In the genomic region with DNA sequence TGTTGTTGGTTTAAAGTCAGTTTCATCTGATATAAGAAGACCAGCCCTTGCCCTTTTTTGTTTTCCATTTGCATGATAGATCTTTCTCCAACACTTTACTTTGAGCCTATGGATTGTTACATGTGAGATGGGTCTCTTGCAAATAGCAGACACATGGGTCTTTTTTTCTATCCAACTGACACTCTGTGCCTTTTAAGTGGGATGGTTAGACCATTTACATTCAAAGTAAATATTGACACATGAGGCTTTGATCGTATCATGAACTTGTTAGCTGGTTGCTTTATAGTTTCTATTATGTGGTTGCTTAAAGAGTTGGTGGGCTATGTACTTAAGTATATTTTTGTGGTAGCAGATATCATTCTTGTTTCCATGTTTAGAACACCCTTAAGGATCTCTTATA, we compare ENCODE assay signal across 31 cellular contexts.
"Had no signal": no experiment of that assay in that cellular context is flagged by ENCODE, and none has a peak within 500 bp of the region (broad histone marks: within the 10 kb centered on the region; RNA-seq: fewer than 3 reads in every experiment).

No MANE protein-coding gene starts in this region.

- FAIRE-seq: astrocyte had no signal

- H3K36me3 Mint-ChIP-seq: activated naive CD8-positive, alpha-beta T cell had no signal

- H3K36me3 ChIP-seq: brain microvascular endothelial cell, esophagus muscularis mucosa, gastrocnemius medialis, heart left ventricle had no signal

- H3K27me3 ChIP-seq: brain microvascular endothelial cell, esophagus muscularis mucosa, foreskin keratinocyte, gastrocnemius medialis, heart left ventricle had no signal

- H3K4me1 ChIP-seq: esophagus muscularis mucosa, foreskin keratinocyte, gastrocnemius medialis had no signal

- H3K9me3 ChIP-seq: gastrocnemius medialis, heart left ventricle had no signal

- H3K27ac ChIP-seq: brain microvascular endothelial cell, esophagus muscularis mucosa, foreskin keratinocyte, gastrocnemius medialis, heart left ventricle had no signal

- H3K4me3 Mint-ChIP-seq: activated CD4-positive, alpha-beta memory T cell treated with anti-CD3 and anti-CD28 coated beads, Interleukin-2, amount 10 ng/mL, durations not matched to agents 7 days and 5 days; activated CD4-positive, alpha-beta T cell treated with anti-CD3 and anti-CD28 coated beads for 36 hours; activated CD4-positive, alpha-beta T cell treated with anti-CD3 and anti-CD28 coated beads, Interleukin-2, amount 10 ng/mL, durations not matched to agents 24 days and 14 days; activated naive CD8-positive, alpha-beta T cell; activated T-cell treated with anti-CD3 and anti-CD28 coated beads, Interleukin-2, amount 50 U/mL, for 24 hours; activated T-helper 17 cell treated with anti-CD3 and anti-CD28 coated beads, Interleukin-2, amount 50 U/mL, for 72 hours; central memory CD8-positive, alpha-beta T cell; effector memory CD8-positive, alpha-beta T cell had no signal

- H3K9me3 Mint-ChIP-seq: activated CD4-positive, alpha-beta memory T cell treated with anti-CD3 and anti-CD28 coated beads, Interleukin-2, amount 10 ng/mL, durations not matched to agents 7 days and 5 days; activated CD4-positive, alpha-beta T cell treated with anti-CD3 and anti-CD28 coated beads, Interleukin-2, amount 10 ng/mL, durations not matched to agents 24 days and 14 days; activated T-cell treated with anti-CD3 and anti-CD28 coated beads, Interleukin-2, amount 50 U/mL, for 24 hours; central memory CD8-positive, alpha-beta T cell had no signal

- H3K4me3 ChIP-seq: esophagus muscularis mucosa, gastrocnemius medialis, heart left ventricle had no signal

- H3K27ac Mint-ChIP-seq: activated CD4-positive, alpha-beta memory T cell treated with anti-CD3 and anti-CD28 coated beads, Interleukin-2, amount 10 ng/mL, durations not matched to agents 7 days and 5 days; activated CD4-positive, alpha-beta T cell treated with anti-CD3 and anti-CD28 coated beads for 36 hours; activated CD4-positive, alpha-beta T cell treated with anti-CD3 and anti-CD28 coated beads, Interleukin-2, amount 10 ng/mL, durations not matched to agents 24 days and 14 days; activated naive CD8-positive, alpha-beta T cell; activated T-cell treated with anti-CD3 and anti-CD28 coated beads, Interleukin-2, amount 50 U/mL, for 24 hours; activated T-helper 17 cell treated with anti-CD3 and anti-CD28 coated beads, Interleukin-2, amount 50 U/mL, for 72 hours; effector memory CD8-positive, alpha-beta T cell had no signal

- DNase-seq: activated CD4-positive, alpha-beta memory T cell treated with anti-CD3 and anti-CD28 coated beads, Interleukin-2, amount 10 ng/mL, durations not matched to agents 7 days and 5 days; activated CD4-positive, alpha-beta T cell treated with anti-CD3 and anti-CD28 coated beads for 36 hours; activated CD4-positive, alpha-beta T cell treated with anti-CD3 and anti-CD28 coated beads, Interleukin-2, amount 10 ng/mL, durations not matched to agents 24 days and 14 days; activated CD4-positive, alpha-beta T cell treated with anti-CD3 and anti-CD28 coated beads, Interleukin-2, amount 50 U/mL, for 4 hours; activated CD4-positive, CD25-positive, alpha-beta regulatory T cell; activated CD4-positive, CD25-positive, alpha-beta regulatory T cell treated with anti-CD3 and anti-CD28 coated beads, Interleukin-2, amount 50 U/mL, for 72 hours; activated CD8-positive, alpha-beta memory T cell treated with anti-CD3 and anti-CD28 coated beads, Interleukin-2, amount 50 U/mL, for 48 hours; activated effector memory CD4-positive, alpha-beta T cell treated with Interleukin-2 at 50 U/mL for 16 hours; activated gamma-delta T cell treated with Interleukin-2 at 50 U/mL for 16 hours; activated naive CD4-positive, alpha-beta T cell treated with anti-CD3 and anti-CD28 coated beads, Interleukin-2, amount 50 U/mL, for 16 hours; activated naive CD4-positive, alpha-beta T cell treated with Interleukin-2 at 50 U/mL for 16 hours; activated T-cell treated with anti-CD3 and anti-CD28 coated beads for 4 hours; activated T-cell treated with anti-CD3 and anti-CD28 coated beads, Interleukin-2, amount 50 U/mL, for 24 hours; amniotic stem cell; anterior cingulate cortex; brain microvascular endothelial cell; cortex of kidney; dermis blood vessel endothelial cell; effector CD4-positive, alpha-beta T cell; effector memory CD8-positive, alpha-beta T cell; erythroblast; foreskin keratinocyte; gastrocnemius medialis; glutamatergic neuron; heart left ventricle; hypothalamus had no signal

- ATAC-seq: activated CD4-positive, alpha-beta T cell treated with anti-CD3 and anti-CD28 coated beads for 36 hours; activated T-helper 17 cell treated with anti-CD3 and anti-CD28 coated beads, Interleukin-2, amount 50 U/mL, for 72 hours; effector memory CD8-positive, alpha-beta T cell; foreskin keratinocyte; gastrocnemius medialis; heart left ventricle had no signal

- H3K4me1 Mint-ChIP-seq: activated CD4-positive, alpha-beta memory T cell treated with anti-CD3 and anti-CD28 coated beads, Interleukin-2, amount 10 ng/mL, durations not matched to agents 7 days and 5 days; activated CD4-positive, alpha-beta T cell treated with anti-CD3 and anti-CD28 coated beads for 36 hours; activated T-helper 17 cell treated with anti-CD3 and anti-CD28 coated beads, Interleukin-2, amount 50 U/mL, for 72 hours; central memory CD8-positive, alpha-beta T cell had no signal

- H3K27me3 Mint-ChIP-seq: activated CD4-positive, alpha-beta T cell treated with anti-CD3 and anti-CD28 coated beads, Interleukin-2, amount 10 ng/mL, durations not matched to agents 24 days and 14 days; activated T-cell treated with anti-CD3 and anti-CD28 coated beads, Interleukin-2, amount 50 U/mL, for 24 hours had no signal
